Comparison of ENCODE assay signal across 9 cellular contexts in the genomic region with DNA sequence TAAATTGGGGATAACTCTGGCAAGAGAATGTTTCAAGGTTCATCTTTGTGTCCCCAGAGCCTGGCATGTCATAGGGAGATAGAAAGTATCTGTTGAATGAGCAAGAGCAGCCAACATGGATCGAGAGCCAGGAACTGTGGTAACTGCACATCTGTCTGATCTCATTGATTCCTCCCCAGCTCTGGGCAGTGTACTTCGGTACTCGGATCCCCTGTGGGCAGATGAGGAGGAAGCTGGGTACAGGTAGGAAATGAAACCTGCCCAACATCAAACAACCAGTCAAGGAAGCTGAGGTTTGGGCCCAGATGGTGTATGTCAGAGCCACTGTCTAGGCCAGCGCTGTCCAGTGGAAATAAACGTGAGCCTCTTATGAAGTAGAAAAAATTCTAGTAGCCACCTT.
A peak's percentile ranks its signal among the peaks of the same experiment; 100 is the strongest.
DNase-seq lines count a peak whose midpoint lies in the region; ATAC-seq and TF ChIP-seq lines count a peak whose summit lies in the region.
"Had no signal": no experiment of that assay in that cellular context is flagged by ENCODE, and none has a peak within 500 bp of the region (broad histone marks: within the 10 kb centered on the region; RNA-seq: fewer than 3 reads in every experiment).

No MANE protein-coding gene starts in this region.

- H3K27me3 ChIP-seq in skeletal muscle tissue (ENCODE audit: control insufficient read depth in 3 of 3, insufficient read depth in 3 of 3, low read length in 3 of 3) (no peaks in the 10 kb centered on the region), neural progenitor cell (no peaks in the 10 kb centered on the region)

- intact Hi-C loops in activated CD4-positive, alpha-beta T cell treated with anti-CD3 and anti-CD28 coated beads, Interleukin-2, amount 10 ng/mL, durations not matched to agents 24 days and 14 days (cut with micrococcal nuclease), result loop anchor here (2.0 kb wide), 1 partner anchor 17 kb away; no protein-coding TSS in a partner anchor
- intact Hi-C loops in activated CD8-positive, alpha-beta T cell treated with anti-CD3 and anti-CD28 coated beads for 36 hours (cut with micrococcal nuclease), result no loop called here

- no peak overlapping the region for H3K27ac ChIP-seq in skeletal muscle tissue (ENCODE audit: low read depth, low read length)
- H3K27ac ChIP-seq in neural progenitor cell, result no peak overlapping the region

- H2AFZ ChIP-seq in neural progenitor cell (replicated peaks), result no peak overlapping the region

- peak; percentile 81 for DNase-seq in activated CD4-positive, alpha-beta T cell treated with anti-CD3 and anti-CD28 coated beads, Interleukin-2, amount 10 ng/mL, durations not matched to agents 24 days and 14 days
- no peak for DNase-seq in activated CD4-positive, alpha-beta T cell treated with anti-CD3 and anti-CD28 coated beads for 1 hour
- peak; percentile 38 for DNase-seq in activated CD8-positive, alpha-beta T cell treated with anti-CD3 and anti-CD28 coated beads for 36 hours
- DNase-seq in neural progenitor cell (ENCODE audit: low spot score), result no peak
- no peak for DNase-seq in nucleus accumbens (lab: John Stamatoyannopoulos, UW)
- DNase-seq: NCI-H1092 had no signal

- H3K9me3 ChIP-seq in skeletal muscle tissue (ENCODE audit: control insufficient read depth in 3 of 3, low read length in 3 of 3) (no peaks in the 10 kb centered on the region), neural progenitor cell (ENCODE audit: low read depth) (no peaks in the 10 kb centered on the region)

- peak overlapping the region; percentile 71 for H3K4me3 Mint-ChIP-seq in activated CD4-positive, alpha-beta T cell treated with anti-CD3 and anti-CD28 coated beads, Interleukin-2, amount 10 ng/mL, durations not matched to agents 24 days and 14 days
- H3K4me3 Mint-ChIP-seq in activated CD8-positive, alpha-beta T cell treated with anti-CD3 and anti-CD28 coated beads for 36 hours, result no peak overlapping the region
- no peak overlapping the region for H3K4me3 Mint-ChIP-seq in neural progenitor cell

- no peak for TF ChIP-seq CTCF in activated CD8-positive, alpha-beta T cell treated with anti-CD3 and anti-CD28 coated beads for 36 hours (IDR thresholded peaks at IDR 0.05)
- no peak for TF ChIP-seq CTCF in neural progenitor cell (IDR thresholded peaks at IDR 0.05)

- CTCF ChIA-PET in activated CD8-positive, alpha-beta T cell treated with anti-CD3 and anti-CD28 coated beads for 36 hours (lab: Charles Lee), result interaction anchor here (1.4 to 1.9 kb wide), 2 partner anchors 11 to 13 kb away, joined by 3 to 5 read pairs; no protein-coding TSS in a partner anchor

- H3K36me3 Mint-ChIP-seq in activated CD4-positive, alpha-beta T cell treated with anti-CD3 and anti-CD28 coated beads, Interleukin-2, amount 10 ng/mL, durations not matched to agents 24 days and 14 days (ENCODE audit: low read depth), result peaks cover 2% of the 10 kb centered on the region
- no peaks in the 10 kb centered on the region for H3K36me3 Mint-ChIP-seq in activated CD8-positive, alpha-beta T cell treated with anti-CD3 and anti-CD28 coated beads for 36 hours (ENCODE audit: low read depth)
- H3K36me3 Mint-ChIP-seq in neural progenitor cell, result no peaks in the 10 kb centered on the region

- POLR2A ChIA-PET in activated CD8-positive, alpha-beta T cell treated with anti-CD3 and anti-CD28 coated beads for 36 hours (lab: Charles Lee), result interaction anchor here (0.7 to 1.3 kb wide), 4 partner anchors 10 to 77 kb away, joined by 3 to 4 read pairs (median 4); a partner anchor contains a TSS

- H3K4me1 ChIP-seq in skeletal muscle tissue (ENCODE audit: control insufficient read depth in 3 of 3, insufficient read depth in 3 of 3, low read length in 3 of 3), result peaks cover 71 to 79% (median 75%) of the 10 kb centered on the region in 3 donors
- peaks cover 12% of the 10 kb centered on the region for H3K4me1 ChIP-seq in neural progenitor cell

- H3K27me3 Mint-ChIP-seq in activated CD4-positive, alpha-beta T cell treated with anti-CD3 and anti-CD28 coated beads, Interleukin-2, amount 10 ng/mL, durations not matched to agents 24 days and 14 days, result no peaks in the 10 kb centered on the region
- H3K27me3 Mint-ChIP-seq in activated CD8-positive, alpha-beta T cell treated with anti-CD3 and anti-CD28 coated beads for 36 hours, result no peaks in the 10 kb centered on the region
- H3K27me3 Mint-ChIP-seq in neural progenitor cell (ENCODE audit: insufficient read depth, low read depth), result peaks cover 17% of the 10 kb centered on the region

- H3K79me2 ChIP-seq in neural progenitor cell (ENCODE audit: low read depth), result no peaks in the 10 kb centered on the region

- H3K36me3 ChIP-seq in skeletal muscle tissue (ENCODE audit: control insufficient read depth in 3 of 3, insufficient read depth in 3 of 3, low read length in 3 of 3) (no peaks in the 10 kb centered on the region), neural progenitor cell (no peaks in the 10 kb centered on the region)

- H3K4me1 Mint-ChIP-seq in activated CD4-positive, alpha-beta T cell treated with anti-CD3 and anti-CD28 coated beads, Interleukin-2, amount 10 ng/mL, durations not matched to agents 24 days and 14 days, result peaks cover 66% of the 10 kb centered on the region
- H3K4me1 Mint-ChIP-seq in activated CD8-positive, alpha-beta T cell treated with anti-CD3 and anti-CD28 coated beads for 36 hours (ENCODE audit: low read depth), result peaks cover 57% of the 10 kb centered on the region
- H3K4me1 Mint-ChIP-seq in neural progenitor cell, result peaks cover 41% of the 10 kb centered on the region

- H3K27ac Mint-ChIP-seq in activated CD4-positive, alpha-beta T cell treated with anti-CD3 and anti-CD28 coated beads, Interleukin-2, amount 10 ng/mL, durations not matched to agents 24 days and 14 days, result peak overlapping the region; percentile 80
- peak overlapping the region; percentile 34 for H3K27ac Mint-ChIP-seq in activated CD8-positive, alpha-beta T cell treated with anti-CD3 and anti-CD28 coated beads for 36 hours
- H3K27ac Mint-ChIP-seq in neural progenitor cell, result no peak overlapping the region

- no peaks in the 10 kb centered on the region for H3K9me3 Mint-ChIP-seq in activated CD4-positive, alpha-beta T cell treated with anti-CD3 and anti-CD28 coated beads, Interleukin-2, amount 10 ng/mL, durations not matched to agents 24 days and 14 days
- H3K9me3 Mint-ChIP-seq in activated CD8-positive, alpha-beta T cell treated with anti-CD3 and anti-CD28 coated beads for 36 hours, result no peaks in the 10 kb centered on the region
- peaks cover 3% of the 10 kb centered on the region for H3K9me3 Mint-ChIP-seq in neural progenitor cell

- ATAC-seq in HG02798 (IDR thresholded peaks at IDR 0.05; ENCODE audit: poor library complexity, unreplicated experiment) (peak; percentile 58), HG02852 (IDR thresholded peaks at IDR 0.05; ENCODE audit: unreplicated experiment) (no peak)
- peak; percentile 57 for ATAC-seq in activated CD8-positive, alpha-beta T cell treated with anti-CD3 and anti-CD28 coated beads for 36 hours

- H3K9ac ChIP-seq in skeletal muscle tissue (ENCODE audit: low read depth in 1 of 3, low read length in 3 of 3) (peak overlapping the region in 2 of 3 donors; percentile 21 to 40), neural progenitor cell (no peak overlapping the region)

- H3F3A ChIP-seq in neural progenitor cell (ENCODE audit: low read depth), result no peaks in the 10 kb centered on the region

- no peaks in the 10 kb centered on the region for H4K20me1 ChIP-seq in neural progenitor cell (ENCODE audit: low read depth)

- H3K4me2 ChIP-seq in neural progenitor cell, result no peak overlapping the region

- H3K4me3 ChIP-seq in skeletal muscle tissue (ENCODE audit: low read length in 3 of 3) (no peak overlapping the region), neural progenitor cell (no peak overlapping the region)

Comparison
In these comparisons a context has a peak if more than half of its experiments do, and no peak if none do; other contexts are left out.
1. DNase-seq: peak in activated CD4-positive, alpha-beta T cell treated with anti-CD3 and anti-CD28 coated beads, Interleukin-2, amount 10 ng/mL, durations not matched to agents 24 days and 14 days (single experiment) and activated CD8-positive, alpha-beta T cell treated with anti-CD3 and anti-CD28 coated beads for 36 hours (single experiment); none in activated CD4-positive, alpha-beta T cell treated with anti-CD3 and anti-CD28 coated beads for 1 hour (single experiment), neural progenitor cell (single experiment) and nucleus accumbens (0 of 56).